ENCODE assay signal across 9 cellular contexts in genomic region chr2:165634855-165635254, GRCh38.
DNase-seq lines count a peak whose midpoint lies in the region; FAIRE-seq and TF ChIP-seq lines count a peak whose summit lies in the region.
"Had no signal": no experiment of that assay in that cellular context is flagged by ENCODE, and none has a peak within 500 bp of the region (broad histone marks: within the 10 kb centered on the region; RNA-seq: fewer than 3 reads in every experiment).

No MANE protein-coding gene starts in this region.

- peak; percentile 3 for DNase-seq in AG04449 (ENCODE audit: low read depth, low spot score)
- peak; percentile 89 for DNase-seq in NCI-H2081 treated with DMSO at 0.1 percent for 48 hours (lab: John Stamatoyannopoulos, UW)
- peak; percentile 93 for DNase-seq in choroid plexus epithelial cell (ENCODE audit: low read depth)
- peak; percentile 78 for DNase-seq in medulla oblongata (ENCODE audit: extremely low spot score)
- DNase-seq in SKM-1 (lab: John Stamatoyannopoulos, UW; ENCODE audit: unreplicated experiment) = no peak
- no peak for DNase-seq in vagina (ENCODE audit: extremely low spot score in 2 of 2)
- DNase-seq in colonic mucosa = no peak
- DNase-seq in HTR-8/SVneo (ENCODE audit: insufficient read length, low spot score) = no peak

- intact Hi-C loops in vagina (cut with DNase I) (no loop called here), colonic mucosa (cut with DNase I) (no loop called here)

- H3K9me3 ChIP-seq in vagina (no peaks in the 10 kb centered on the region), colonic mucosa (no peaks in the 10 kb centered on the region)

- no peaks in the 10 kb centered on the region for H3K36me3 ChIP-seq in vagina
- no peaks in the 10 kb centered on the region for H3K36me3 ChIP-seq in colonic mucosa

- H3K27ac ChIP-seq in vagina (no peak overlapping the region), colonic mucosa (no peak overlapping the region)

- H3K4me1 ChIP-seq in vagina (peaks cover 10% of the 10 kb centered on the region), colonic mucosa (no peaks in the 10 kb centered on the region)

- POLR2A ChIA-PET in AG04449 (lab: Yijun Ruan, JAX) = no interaction called here

- H3K27me3 ChIP-seq in vagina (no peaks in the 10 kb centered on the region), colonic mucosa (no peaks in the 10 kb centered on the region)

- H3K4me3 ChIP-seq in AG04449 (ENCODE audit: low read depth, low read length) (no peak overlapping the region), choroid plexus epithelial cell (ENCODE audit: low read depth, low read length) (no peak overlapping the region), vagina (no peak overlapping the region), colonic mucosa (no peak overlapping the region)

- CTCF ChIA-PET in AG04449 (lab: Yijun Ruan, JAX) = no interaction called here

- FAIRE-seq in HTR-8/SVneo (lab: Jason Lieb, UNC) = no peak
- FAIRE-seq: colon had no signal

- TF ChIP-seq POLR2A in vagina (IDR thresholded peaks at IDR 0.05) = no peak

- H3K9ac ChIP-seq in colonic mucosa (ENCODE audit: low read depth in 2 of 2, low read length in 2 of 2) = no peak overlapping the region

- TF ChIP-seq CTCF in AG04449 (IDR thresholded peaks at IDR 0.05; ENCODE audit: insufficient read depth, low read length, missing control alignments) (no peak), choroid plexus epithelial cell (conservative IDR thresholded peaks at IDR 0.05; ENCODE audit: low read depth, low read length) (no peak), vagina (IDR thresholded peaks at IDR 0.05) (no peak), colonic mucosa (IDR thresholded peaks at IDR 0.05) (no peak)

Comparison
In these comparisons a context has a peak if more than half of its experiments do, and no peak if none do; other contexts are left out.
1. DNase-seq: peak in AG04449 (single experiment), NCI-H2081 treated with DMSO at 0.1 percent for 48 hours (single experiment), choroid plexus epithelial cell (single experiment) and medulla oblongata (single experiment); none in SKM-1 (single experiment), vagina (0 of 2), colonic mucosa (single experiment) and HTR-8/SVneo (single experiment).